ENCODE assay signal across 26 cellular contexts in genomic region chr15:47652853-47653243, GRCh38.
"Had no signal": no experiment of that assay in that cellular context is flagged by ENCODE, and none has a peak within 500 bp of the region (broad histone marks: within the 10 kb centered on the region; RNA-seq: fewer than 3 reads in every experiment).

No MANE protein-coding gene starts in this region.

- H3K27ac ChIP-seq: lower lobe of right lung, right atrium auricular region, right lobe of liver, stomach, testis, thyroid gland, transverse colon, upper lobe of left lung, vagina had no signal

- H3K9me3 Mint-ChIP-seq: natural killer cell; stimulated activated naive B cell treated with anti-CD40 and anti-IgM and Interleukin-4, amounts not matched to agents 10 μg/mL and 1 μg/mL and 100 μg/mL, for 72 hours had no signal

- H3K36me3 ChIP-seq: lower lobe of right lung, right atrium auricular region, right lobe of liver, stomach, thyroid gland, transverse colon, upper lobe of left lung, vagina had no signal

- H3K27ac Mint-ChIP-seq: naive B cell; natural killer cell; stimulated activated naive B cell treated with anti-CD40 and anti-IgM and Interleukin-4, amounts not matched to agents 10 μg/mL and 1 μg/mL and 100 μg/mL, for 72 hours had no signal

- FAIRE-seq: keratinocyte had no signal

- H3K9me3 ChIP-seq: lower lobe of right lung, right atrium auricular region, right lobe of liver, stomach, testis, thyroid gland, transverse colon, upper lobe of left lung, vagina had no signal

- H3K27me3 Mint-ChIP-seq: naive B cell; progenitor cell of endocrine pancreas; stimulated activated naive B cell treated with anti-CD40 and anti-IgM and Interleukin-4, amounts not matched to agents 10 μg/mL and 1 μg/mL and 100 μg/mL, for 72 hours had no signal

- H3K4me3 ChIP-seq: lower lobe of right lung, right atrium auricular region, right lobe of liver, stomach, testis, thyroid gland, transverse colon, upper lobe of left lung, vagina had no signal

- H3K4me1 ChIP-seq: lower lobe of right lung, right atrium auricular region, right lobe of liver, stomach, thyroid gland, transverse colon, upper lobe of left lung, vagina had no signal

- ATAC-seq: left cardiac atrium; left lobe of liver; lower lobe of right lung; natural killer cell; right lobe of liver; stimulated activated naive B cell treated with anti-CD40 and anti-IgM and Interleukin-4, amounts not matched to agents 10 μg/mL and 1 μg/mL and 100 μg/mL, for 72 hours; stimulated activated naive CD8-positive, alpha-beta T cell treated with anti-CD3 and anti-CD28 coated beads, Interleukin-15, Interleukin-2, amounts not matched to agents 100 U/mL and 50 U/mL, for 24 hours had no signal

- H3K4me3 Mint-ChIP-seq: naive B cell; natural killer cell; stimulated activated naive B cell treated with anti-CD40 and anti-IgM and Interleukin-4, amounts not matched to agents 10 μg/mL and 1 μg/mL and 100 μg/mL, for 72 hours had no signal

- H3K4me1 Mint-ChIP-seq: naive B cell; natural killer cell; stimulated activated naive B cell treated with anti-CD40 and anti-IgM and Interleukin-4, amounts not matched to agents 10 μg/mL and 1 μg/mL and 100 μg/mL, for 72 hours had no signal

- DNase-seq: hippocampal formation; kidney glomerular epithelial cell; left cardiac atrium; lower lobe of right lung; mammary epithelial cell; mesenchymal stem cell; naive B cell; natural killer cell; nucleus accumbens; right lobe of liver; stimulated activated CD4-positive, alpha-beta T cell treated with anti-CD3 and anti-CD28 coated beads, Interleukin-12 subunit alpha, Interleukin-12 subunit beta, amount 100 ng/mL, for 4 hours; stimulated activated CD4-positive, alpha-beta T cell treated with anti-CD3 and anti-CD28 coated beads, Interleukin-15, amount 100 ng/mL, for 24 hours; stimulated activated CD4-positive, alpha-beta T cell treated with anti-CD3 and anti-CD28 coated beads, Interleukin-2, amount 100 ng/mL, for 24 hours; stimulated activated CD4-positive, alpha-beta T cell treated with anti-CD3 and anti-CD28 coated beads, Interleukin-4, amount 100 ng/mL, for 1 hour; stimulated activated naive B cell treated with anti-CD40 and anti-IgM and Interleukin-4, amounts not matched to agents 10 μg/mL and 1 μg/mL and 100 μg/mL, for 72 hours; stimulated activated naive CD8-positive, alpha-beta T cell treated with anti-CD3 and anti-CD28 coated beads, Interleukin-15, Interleukin-2, amounts not matched to agents 100 U/mL and 50 U/mL, for 24 hours; stomach; testis; thyroid gland; transverse colon had no signal

- H3K36me3 Mint-ChIP-seq: naive B cell; natural killer cell; stimulated activated naive B cell treated with anti-CD40 and anti-IgM and Interleukin-4, amounts not matched to agents 10 μg/mL and 1 μg/mL and 100 μg/mL, for 72 hours had no signal

- H3K27me3 ChIP-seq: right atrium auricular region, right lobe of liver, stomach, testis, thyroid gland, transverse colon, upper lobe of left lung, vagina had no signal
